Comparison of ENCODE assay signal across 27 cellular contexts in the genomic region with DNA sequence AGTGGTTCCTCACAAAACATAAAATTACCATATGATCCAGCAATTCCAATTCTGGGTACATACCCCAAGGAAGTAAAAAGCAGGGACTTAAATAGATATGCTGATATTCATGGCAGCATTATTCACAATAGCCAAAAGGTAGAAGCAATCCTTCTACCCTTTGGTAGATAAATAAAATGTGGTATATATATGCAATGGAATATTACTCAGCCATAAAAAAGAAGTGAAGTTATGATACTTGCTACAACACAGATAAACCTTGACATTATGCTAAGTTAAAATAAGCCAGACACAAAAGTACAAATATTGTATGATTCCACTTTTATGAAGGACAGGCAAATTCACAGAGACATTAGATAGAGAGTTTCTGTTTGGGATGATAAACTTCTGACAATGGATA.
"Had no signal": no experiment of that assay in that cellular context is flagged by ENCODE, and none has a peak within 500 bp of the region (broad histone marks: within the 10 kb centered on the region; RNA-seq: fewer than 3 reads in every experiment).

No MANE protein-coding gene starts in this region.

- H3K27ac Mint-ChIP-seq: dendritic cell treated with granulocyte-macrophage colony-stimulating factor and Interleukin-4, amounts not matched to agents 40 ng/mL and 50 ng/mL, for 4 days; endodermal cell; mesothelial cell of epicardium had no signal

- ATAC-seq: effector memory CD8-positive, alpha-beta T cell; esophagus mucosa; gastrocnemius medialis; heart right ventricle; left cardiac atrium; left lung; left ventricle myocardium superior; lower lobe of right lung; mucosa of descending colon had no signal

- H3K36me3 ChIP-seq: colonic mucosa, esophagus squamous epithelium, gastrocnemius medialis, lower lobe of right lung had no signal

- H3K4me1 ChIP-seq: colonic mucosa, esophagus squamous epithelium, left lung had no signal

- FAIRE-seq: endometrium, islet of Langerhans had no signal

- H3K4me3 ChIP-seq: colonic mucosa, esophagus squamous epithelium, gastrocnemius medialis, heart right ventricle, left lung, lower lobe of right lung, mucosa of descending colon had no signal

- H3K27me3 ChIP-seq: colonic mucosa, esophagus squamous epithelium, gastrocnemius medialis, heart right ventricle, left lung had no signal

- DNase-seq: colonic mucosa; cortex of kidney; effector CD8-positive, alpha-beta T cell; effector memory CD8-positive, alpha-beta T cell; endodermal cell; erythroblast; esophagus squamous epithelium; foreskin fibroblast; foreskin melanocyte; gastrocnemius medialis; glutamatergic neuron; head of caudate nucleus; heart right ventricle; hippocampal formation; left cardiac atrium; left lung; lower lobe of right lung; mesenchymal stem cell; mucosa of descending colon; naive B cell had no signal

- H3K9me3 ChIP-seq: colonic mucosa, esophagus squamous epithelium, gastrocnemius medialis, left lung, lower lobe of right lung, mucosa of descending colon had no signal

- H3K4me3 Mint-ChIP-seq: dendritic cell treated with granulocyte-macrophage colony-stimulating factor and Interleukin-4, amounts not matched to agents 40 ng/mL and 50 ng/mL, for 4 days; effector memory CD8-positive, alpha-beta T cell; endodermal cell; mesothelial cell of epicardium had no signal

- H3K27me3 Mint-ChIP-seq: dendritic cell treated with granulocyte-macrophage colony-stimulating factor and Interleukin-4, amounts not matched to agents 40 ng/mL and 50 ng/mL, for 4 days; effector memory CD8-positive, alpha-beta T cell; naive B cell had no signal

- H3K9me3 Mint-ChIP-seq: dendritic cell treated with granulocyte-macrophage colony-stimulating factor and Interleukin-4, amounts not matched to agents 40 ng/mL and 50 ng/mL, for 4 days; effector memory CD8-positive, alpha-beta T cell had no signal

- H3K27ac ChIP-seq: colonic mucosa, epithelial cell of prostate, esophagus squamous epithelium, gastrocnemius medialis, heart right ventricle, left lung, lower lobe of right lung had no signal
